ENCODE assay signal across 20 cellular contexts in genomic region chr14:66735853-66736252, GRCh38.
"Had no signal": no experiment of that assay in that cellular context is flagged by ENCODE, and none has a peak within 500 bp of the region (broad histone marks: within the 10 kb centered on the region; RNA-seq: fewer than 3 reads in every experiment).

No MANE protein-coding gene starts in this region.

- H3K27me3 Mint-ChIP-seq: naive B cell had no signal

- H3K4me1 Mint-ChIP-seq: mesothelial cell of epicardium, naive B cell had no signal

- DNase-seq: dermis blood vessel endothelial cell; dorsolateral prefrontal cortex; effector CD4-positive, alpha-beta T cell; effector memory CD4-positive, alpha-beta T cell; foreskin fibroblast; heart left ventricle; hypothalamus; left cardiac atrium; left lung; left ventricle myocardium superior; lower lobe of right lung; mesenchymal stem cell; mucosa of descending colon; naive B cell had no signal

- H3K4me3 Mint-ChIP-seq: mesothelial cell of epicardium, naive B cell had no signal

- H3K27ac Mint-ChIP-seq: mesothelial cell of epicardium, naive B cell had no signal

- FAIRE-seq: colon, endothelial cell of umbilical vein, frontal cortex, islet of Langerhans, keratinocyte had no signal
